In genomic region chr11:69466039-69466438, GRCh38 we compare ENCODE assay signal across 15 cellular contexts. TPM values are rescaled to one million over a fixed set of nuclear protein-coding genes. Genes with fewer than 3 reads are reported as not detected.
DNase-seq lines count a peak whose midpoint lies in the region; ATAC-seq lines count a peak whose summit lies in the region.
"Had no signal": no experiment of that assay in that cellular context is flagged by ENCODE, and none has a peak within 500 bp of the region (broad histone marks: within the 10 kb centered on the region; RNA-seq: fewer than 3 reads in every experiment).

No MANE protein-coding gene starts in this region.

- no peak for ATAC-seq in left ventricle myocardium superior
- ATAC-seq: CD8-positive, alpha-beta T cell had no signal

- intact Hi-C loops in left ventricle myocardium superior (cut with micrococcal nuclease): no loop called here
- intact Hi-C loops in cardiac septum (cut with DNase I): no loop called here

- H3K4me3 ChIP-seq in esophagus (ENCODE audit: low read depth in 1 of 2, low read length in 2 of 2) (no peak overlapping the region), mucosa of stomach (ENCODE audit: low read length) (no peak overlapping the region)
- H3K4me3 ChIP-seq: BLaER1, GM23248 had no signal

- H3K9ac ChIP-seq in mucosa of stomach (ENCODE audit: low read length): peak overlapping the region; percentile 38
- H3K9ac ChIP-seq: BLaER1, GM23248 had no signal

- H3K4me1 ChIP-seq in esophagus (ENCODE audit: control insufficient read depth in 2 of 2, insufficient read depth in 2 of 2, low read length in 1 of 2): peaks cover 3 to 26% of the 10 kb centered on the region in 2 donors
- H3K4me1 ChIP-seq in mucosa of stomach (ENCODE audit: control insufficient read depth, insufficient read depth, low read length): peaks cover 50% of the 10 kb centered on the region

- WGBS in esophagus, 2 donors: 54 to 57% methylated on average over 6 of the region's 6 CpGs

- peak overlapping the region; percentile 82 to 86 for H3K27ac ChIP-seq in esophagus (ENCODE audit: low read depth in 2 of 2, low read length in 1 of 2)
- H3K27ac ChIP-seq: BLaER1, GM23248 had no signal

- DNase-seq in left ventricle myocardium superior (peak; percentile 2), cardiac septum (ENCODE audit: low spot score) (no peak), NCI-H1694 treated with DMSO at 0.1 percent for 48 hours (lab: John Stamatoyannopoulos, UW) (no peak), H4 (ENCODE audit: low spot score) (no peak), NCI-H1694 (lab: John Stamatoyannopoulos, UW) (no peak)
- DNase-seq: CD8-positive, alpha-beta T cell; GM23248; KBM-7; NCI-H1105; NK-92 treated with Interleukin-12 subunit alpha and Interleukin-12 subunit beta, amount 100 ng/mL, for 24 hours; OCI-M1 had no signal

- H3K36me3 ChIP-seq in esophagus (ENCODE audit: control insufficient read depth in 2 of 2, insufficient read depth in 2 of 2, low read length in 1 of 2) (no peaks in the 10 kb centered on the region), mucosa of stomach (ENCODE audit: control insufficient read depth, insufficient read depth, low read length) (no peaks in the 10 kb centered on the region)
- H3K36me3 ChIP-seq: BLaER1 had no signal

- H3K27me3 ChIP-seq in esophagus (ENCODE audit: control insufficient read depth in 1 of 2, insufficient read depth in 2 of 2, low read length in 2 of 2) (no peaks in the 10 kb centered on the region), mucosa of stomach (ENCODE audit: control insufficient read depth, insufficient read depth, low read length) (no peaks in the 10 kb centered on the region)
- H3K27me3 ChIP-seq: BLaER1 had no signal

- H3K9me3 ChIP-seq in esophagus (ENCODE audit: control insufficient read depth in 2 of 2, insufficient read depth in 1 of 2, low read depth in 1 of 2, low read length in 1 of 2) (peaks cover 6 to 17% of the 10 kb centered on the region in 2 donors), mucosa of stomach (ENCODE audit: control insufficient read depth, low read length) (peaks cover 10% of the 10 kb centered on the region)

RNA-seq across cellular contexts. Expression of gene LINC01488, which starts 15.4 kb away (rescaled TPM):
- total RNA-seq in left ventricle myocardium superior (not detected), cardiac septum (0.19 TPM)
- polyA plus RNA-seq in esophagus: under 1 TPM in 1 of 2 donors, not detected in 1; 0.02 TPM
- not detected in 2 replicates for total RNA-seq in H4 (2014; rRNA removed; shearing (Covaris generic))
- total RNA-seq: CD8-positive, alpha-beta T cell; GM23248; NCI-H460 had no signal
- polyA plus RNA-seq: GM23248 had no signal
